8 cellular contexts compared by ENCODE assay signal in the genomic region with DNA sequence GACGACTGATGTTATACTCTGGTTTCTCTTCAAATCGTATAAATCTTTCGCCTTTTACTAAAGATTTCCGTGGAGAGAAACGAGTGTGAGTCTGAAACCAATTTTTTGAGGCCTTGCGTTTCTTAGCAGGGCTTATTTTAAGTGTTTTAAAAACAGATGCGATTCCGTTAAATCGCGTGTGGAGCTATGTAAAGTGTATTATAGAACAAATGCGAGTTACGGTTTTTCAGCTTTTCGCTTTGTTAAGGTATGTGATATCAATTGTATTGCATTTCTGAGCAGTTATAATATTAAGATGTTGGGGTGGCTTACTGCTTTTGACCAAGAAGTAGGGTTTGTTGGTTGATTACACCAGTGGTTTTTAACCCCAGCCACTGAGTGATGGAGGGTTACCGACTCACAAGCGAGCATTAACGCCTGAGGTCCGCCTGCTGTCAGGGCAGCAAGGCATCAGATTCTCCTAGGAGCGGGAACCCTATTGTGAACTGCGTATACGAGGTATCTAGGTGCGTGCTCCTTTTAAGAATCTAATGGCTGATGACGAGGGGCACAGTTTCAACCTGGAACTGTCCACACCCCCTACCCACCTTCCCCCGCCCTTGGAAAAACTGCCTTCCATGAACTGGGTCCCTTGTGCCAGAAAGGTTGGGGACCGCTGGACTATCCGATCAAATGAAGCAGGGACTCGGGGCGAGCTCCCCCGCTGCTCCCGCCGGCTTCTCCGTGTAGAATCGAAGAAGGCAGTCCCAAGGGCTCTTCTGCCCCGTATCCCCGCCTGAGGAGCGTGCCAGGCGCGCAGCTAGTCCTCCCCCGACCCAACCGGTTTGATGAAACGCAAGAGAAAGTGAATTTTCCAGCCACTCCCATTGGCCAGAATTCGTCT. TPM values are rescaled to one million over a fixed set of nuclear protein-coding genes. Genes with fewer than 3 reads are reported as not detected.
DNase-seq lines count a peak whose midpoint lies in the region; ATAC-seq and TF ChIP-seq lines count a peak whose summit lies in the region.

No MANE protein-coding gene starts in this region.

- H3K9me3 ChIP-seq in duodenal mucosa (ENCODE audit: control insufficient read depth in 1 of 2, low read length in 2 of 2), result no peaks in the 10 kb centered on the region
- H3K9me3 ChIP-seq in right lobe of liver, result no peaks in the 10 kb centered on the region

- H3K27ac ChIP-seq in duodenal mucosa (ENCODE audit: low read depth, low read length) (peak overlapping the region; percentile 94), right lobe of liver (peak overlapping the region; percentile 92 to 97 (median 96))

- peak overlapping the region; percentile 68 to 86 for H3K4me3 ChIP-seq in duodenal mucosa (ENCODE audit: low read depth in 1 of 2, low read length in 2 of 2)
- H3K4me3 ChIP-seq in right lobe of liver, result peak overlapping the region; percentile 51 to 63 (median 61)

- H3K36me3 ChIP-seq in duodenal mucosa (ENCODE audit: control insufficient read depth in 1 of 2, insufficient read depth in 2 of 2, low read length in 2 of 2) (no peaks in the 10 kb centered on the region), right lobe of liver (no peaks in the 10 kb centered on the region)

- ATAC-seq in GM19438 (IDR thresholded peaks at IDR 0.05; ENCODE audit: low read depth, unreplicated experiment) (peak; percentile 42), HG03565 (IDR thresholded peaks at IDR 0.05; ENCODE audit: unreplicated experiment) (peak; percentile 37), right lobe of liver (peak; percentile 69 to 82 (median 78))

- DNase-seq in CD1c-positive myeloid dendritic cell (ENCODE audit: extremely low spot score), result peak; percentile 98
- DNase-seq in NCI-H748 treated with DMSO at 0.1 percent for 48 hours (lab: John Stamatoyannopoulos, UW), result peak; percentile 79
- peak; percentile 74 to 79 for DNase-seq in activated CD4-positive, alpha-beta T cell treated with anti-CD3 and anti-CD28 coated beads, Interleukin-2, amount 50 U/mL, for 4 hours
- DNase-seq in right lobe of liver, result peak; percentile 81 to 88 (median 83)
- DNase-seq in stimulated activated CD4-positive, alpha-beta T cell treated with anti-CD3 and anti-CD28 coated beads, Interleukin-4, amount 100 ng/mL, for 24 hours, result peak; percentile 86

- TF ChIP-seq CTCF in right lobe of liver (IDR thresholded peaks at IDR 0.05), result no peak

- H3K4me1 ChIP-seq in duodenal mucosa (ENCODE audit: control insufficient read depth in 1 of 2, insufficient read depth in 2 of 2, low read length in 2 of 2) (peaks cover 4 to 8% of the 10 kb centered on the region in 2 donors), right lobe of liver (peaks cover 0 to 5% (median 0%) of the 10 kb centered on the region in 4 donors)

- H3K9ac ChIP-seq in duodenal mucosa (ENCODE audit: low read depth in 1 of 2, low read length in 2 of 2), result peak overlapping the region; percentile 71 to 93

- peak; percentile 61 for TF ChIP-seq POLR2A in right lobe of liver (IDR thresholded peaks at IDR 0.05)

- intact Hi-C loops in right lobe of liver (cut with DNase I), result no loop called here

- 0% methylated on average over 13 of the region's 41 CpGs for WGBS in right lobe of liver (ENCODE audit: insufficient coverage, low coverage, low lambda C conversion rate, missing lambda C conversion rate)

- H3K27me3 ChIP-seq in duodenal mucosa (ENCODE audit: control insufficient read depth in 1 of 2, insufficient read depth in 2 of 2, low read length in 2 of 2) (no peaks in the 10 kb centered on the region), right lobe of liver (no peaks in the 10 kb centered on the region)

RNA-seq across cellular contexts. Expression of gene KIAA2013, which starts 17.8 kb away (rescaled TPM):
- 10 to 100 TPM; 33.5 to 75.1 (median 43.0) TPM for total RNA-seq in right lobe of liver

RNA-seq across cellular contexts. Expression of gene PLOD1, which starts 26.1 kb away (rescaled TPM):
- total RNA-seq in right lobe of liver, result 100 to 1,000 TPM in 2 of 6 experiments, 10 to 100 TPM in 4; 70.2 to 119 (median 93.8) TPM

RNA-seq across cellular contexts. Expression of gene NPPB, which starts 49.6 kb away (rescaled TPM):
- total RNA-seq in right lobe of liver, result under 1 TPM in 1 of 6 experiments, not detected in 5; 0.44 TPM

Comparison
In these comparisons a context has a peak if more than half of its experiments do, and no peak if none do; other contexts are left out.
1. Peak in every context shown above with its lines: DNase-seq, ATAC-seq, H3K4me3 ChIP-seq and H3K27ac ChIP-seq.